Comparison of ENCODE assay signal across 13 cellular contexts in genomic region chr7:205117-206010, GRCh38.
"Had no signal": no experiment of that assay in that cellular context is flagged by ENCODE, and none has a peak within 500 bp of the region (broad histone marks: within the 10 kb centered on the region; RNA-seq: fewer than 3 reads in every experiment).

No MANE protein-coding gene starts in this region.

- H3K4me1 ChIP-seq: ascending aorta, testis had no signal

- H3K4me3 ChIP-seq: ascending aorta, dorsolateral prefrontal cortex, esophagus muscularis mucosa, testis had no signal

- ATAC-seq: activated CD4-positive, alpha-beta T cell treated with anti-CD3 and anti-CD28 coated beads for 36 hours; activated CD8-positive, alpha-beta T cell treated with anti-CD3 and anti-CD28 coated beads for 36 hours; stimulated activated naive CD8-positive, alpha-beta T cell treated with anti-CD3 and anti-CD28 coated beads, Interleukin-15, amount 100 ng/mL, for 72 hours had no signal

- H3K27me3 ChIP-seq: ascending aorta, dorsolateral prefrontal cortex, esophagus muscularis mucosa, testis had no signal

- H3K27ac ChIP-seq: ascending aorta, dorsolateral prefrontal cortex, esophagus muscularis mucosa, testis had no signal

- H3K9me3 ChIP-seq: ascending aorta, esophagus muscularis mucosa, testis had no signal

- DNase-seq: activated CD4-positive, alpha-beta T cell treated with anti-CD3 and anti-CD28 coated beads for 36 hours; activated CD8-positive, alpha-beta memory T cell treated with anti-CD3 and anti-CD28 coated beads, Interleukin-2, amount 50 U/mL, for 4 hours; activated CD8-positive, alpha-beta T cell treated with anti-CD3 and anti-CD28 coated beads for 36 hours; dorsolateral prefrontal cortex; glutamatergic neuron; left cardiac atrium; mammary epithelial cell; nephron progenitor cell; stimulated activated CD4-positive, alpha-beta T cell treated with anti-CD3 and anti-CD28 coated beads, Interleukin-4, amount 100 ng/mL, for 24 hours; stimulated activated naive CD8-positive, alpha-beta T cell treated with anti-CD3 and anti-CD28 coated beads, Interleukin-15, amount 100 ng/mL, for 72 hours; testis had no signal
